ENCODE assay signal across 19 cellular contexts in the genomic region with DNA sequence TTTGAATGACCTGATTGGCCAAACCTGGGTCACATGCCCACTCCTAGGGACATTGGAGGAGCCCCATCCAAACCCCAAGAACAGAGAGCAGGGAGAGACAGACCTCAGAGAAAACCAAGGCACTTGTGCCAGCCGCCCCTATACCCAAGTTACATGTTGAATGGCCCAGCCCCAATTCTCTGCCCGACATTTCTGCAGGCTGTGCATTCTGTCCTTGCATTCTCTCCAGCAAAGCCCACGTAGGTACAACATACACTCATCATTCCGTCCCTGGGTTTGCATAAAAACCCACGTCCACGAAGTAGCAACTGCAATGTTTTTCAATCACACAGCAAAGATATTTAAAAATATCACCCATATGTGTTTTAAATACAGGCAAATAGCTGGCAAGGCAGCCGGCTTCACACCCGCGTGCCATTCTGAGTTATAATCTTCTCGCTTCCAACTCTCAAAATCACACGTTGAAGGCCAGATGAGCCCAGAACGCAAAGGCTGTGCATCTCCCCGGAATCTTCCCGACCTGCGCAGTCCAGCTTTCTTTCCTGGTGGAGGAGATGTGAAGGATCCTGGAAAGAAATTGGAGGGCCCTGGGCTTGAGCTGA. TPM values are rescaled to one million over a fixed set of nuclear protein-coding genes. Genes with fewer than 3 reads are reported as not detected.
DNase-seq lines count a peak whose midpoint lies in the region; ATAC-seq and TF ChIP-seq lines count a peak whose summit lies in the region.
"Had no signal": no experiment of that assay in that cellular context is flagged by ENCODE, and none has a peak within 500 bp of the region (broad histone marks: within the 10 kb centered on the region; RNA-seq: fewer than 3 reads in every experiment).

No MANE protein-coding gene starts in this region.

- H3K4me1 Mint-ChIP-seq in naive thymus-derived CD4-positive, alpha-beta T cell: no peaks in the 10 kb centered on the region
- H3K4me1 Mint-ChIP-seq: CD4-positive, alpha-beta memory T cell had no signal

- no peak for TF ChIP-seq CTCF in dorsolateral prefrontal cortex (IDR thresholded peaks at IDR 0.05 in 54 of 56, conservative IDR thresholded peaks at IDR 0.05 in 2 of 56; ENCODE audit: low read depth in 1 of 56, partially characterized antibody in 56 of 56)

- DNase-seq in Ammon's horn (ENCODE audit: low spot score) (peak; percentile 19), dorsolateral prefrontal cortex (peak in 8 of 10 donors; percentile 23 to 73 (median 60)), occipital lobe (lab: John Stamatoyannopoulos, UW) (peak; percentile 46), COR-L47 (lab: John Stamatoyannopoulos, UW) (no peak)
- no peak for DNase-seq in naive thymus-derived CD4-positive, alpha-beta T cell
- DNase-seq: 8988T; ACHN; AML-193; C1 segment of cervical spinal cord; Caco-2; CD4-positive, alpha-beta memory T cell; DMS153; DND-41; GM23248; H7; HCEC 1CT had no signal

- H3K9me3 ChIP-seq in naive thymus-derived CD4-positive, alpha-beta T cell (ENCODE audit: control insufficient read depth in 2 of 3, low read length in 3 of 3): no peaks in the 10 kb centered on the region

- H3K36me3 Mint-ChIP-seq in naive thymus-derived CD4-positive, alpha-beta T cell: peaks cover 0 to 9% (median 0%) of the 10 kb centered on the region in 5 donors
- H3K36me3 Mint-ChIP-seq: CD4-positive, alpha-beta memory T cell had no signal

- peaks cover 0 to 13% (median 3%) of the 10 kb centered on the region in 11 donors for H3K9me3 Mint-ChIP-seq in naive thymus-derived CD4-positive, alpha-beta T cell

- no peak overlapping the region for H3K27ac Mint-ChIP-seq in naive thymus-derived CD4-positive, alpha-beta T cell
- H3K27ac Mint-ChIP-seq: CD4-positive, alpha-beta memory T cell had no signal

- H3K36me3 ChIP-seq in naive thymus-derived CD4-positive, alpha-beta T cell (ENCODE audit: control insufficient read depth in 2 of 3, insufficient read depth in 3 of 3, low read length in 3 of 3): no peaks in the 10 kb centered on the region

- H3K4me3 Mint-ChIP-seq in naive thymus-derived CD4-positive, alpha-beta T cell: no peak overlapping the region
- H3K4me3 Mint-ChIP-seq: CD4-positive, alpha-beta memory T cell had no signal

- H3K27ac ChIP-seq in dorsolateral prefrontal cortex: peak overlapping the region in 12 of 59 donors; percentile 5 to 69 (median 42)
- H3K27ac ChIP-seq in naive thymus-derived CD4-positive, alpha-beta T cell (ENCODE audit: low read depth, low read length): no peak overlapping the region
- H3K27ac ChIP-seq: A549, GM23248 had no signal

- intact Hi-C loops in dorsolateral prefrontal cortex (cut with DNase I): no loop called here
- intact Hi-C loops in naive thymus-derived CD4-positive, alpha-beta T cell (cut with micrococcal nuclease): no loop called here

- peaks cover 8 to 52% (median 20%) of the 10 kb centered on the region in 5 donors for H3K27me3 Mint-ChIP-seq in naive thymus-derived CD4-positive, alpha-beta T cell

- H3K4me3 ChIP-seq in dorsolateral prefrontal cortex: no peak overlapping the region
- no peak overlapping the region for H3K4me3 ChIP-seq in naive thymus-derived CD4-positive, alpha-beta T cell (ENCODE audit: low read length)
- H3K4me3 ChIP-seq: A549, GM23248 had no signal

- H3K4me1 ChIP-seq in naive thymus-derived CD4-positive, alpha-beta T cell (ENCODE audit: control insufficient read depth in 2 of 2, insufficient read depth in 2 of 2, low read length in 2 of 2): no peaks in the 10 kb centered on the region
- H3K4me1 ChIP-seq: A549, Caco-2 had no signal

- POLR2A ChIA-PET in naive thymus-derived CD4-positive, alpha-beta T cell (lab: Charles Lee): no interaction called here

- H3K27me3 ChIP-seq in dorsolateral prefrontal cortex: peaks cover 0 to 39% (median 0%) of the 10 kb centered on the region in 45 donors
- no peaks in the 10 kb centered on the region for H3K27me3 ChIP-seq in naive thymus-derived CD4-positive, alpha-beta T cell (ENCODE audit: control insufficient read depth in 2 of 2, insufficient read depth in 2 of 2, low read length in 2 of 2)

- ATAC-seq in HG03457 (IDR thresholded peaks at IDR 0.05; ENCODE audit: unreplicated experiment): no peak
- no peak for ATAC-seq in naive thymus-derived CD4-positive, alpha-beta T cell
- ATAC-seq: A549 had no signal

- CTCF ChIA-PET in naive thymus-derived CD4-positive, alpha-beta T cell (lab: Charles Lee): interaction anchor here (1.3 kb wide), 1 partner anchor 12 kb away, joined by 5 read pairs; no protein-coding TSS in a partner anchor

RNA-seq across cellular contexts. Expression of a gene that starts 21.9 kb away (rescaled TPM):
- total RNA-seq in dorsolateral prefrontal cortex (10 to 100 TPM in 118 of 120 experiments, 1 to 10 TPM in 2; 3.3 to 89.7 (median 33.4) TPM), occipital lobe (26.4 TPM)
- total RNA-seq in naive thymus-derived CD4-positive, alpha-beta T cell: 1 to 10 TPM in 2 of 5 experiments, under 1 TPM in 1, not detected in 2; 0.10 to 1.6 (median 1.2) TPM
- polyA plus RNA-seq in naive thymus-derived CD4-positive, alpha-beta T cell: under 1 TPM; 0.08 to 0.10 TPM
- total RNA-seq: Caco-2; CD4-positive, alpha-beta memory T cell; GM23248 had no signal
- polyA plus RNA-seq: BJ; CD4-positive, alpha-beta memory T cell; GM23248 had no signal

Comparison
In these comparisons a context has a peak if more than half of its experiments do, and no peak if none do; other contexts are left out.
1. DNase-seq: peak in Ammon's horn (single experiment), dorsolateral prefrontal cortex (8 of 10) and occipital lobe (single experiment); none in COR-L47 (single experiment) and naive thymus-derived CD4-positive, alpha-beta T cell (0 of 9).